8 cellular contexts compared by ENCODE assay signal in genomic region chr1:154407021-154407865, GRCh38. TPM values are rescaled to one million over a fixed set of nuclear protein-coding genes. Genes with fewer than 3 reads are reported as not detected.
DNase-seq lines count a peak whose midpoint lies in the region; ATAC-seq and TF ChIP-seq lines count a peak whose summit lies in the region.

No MANE protein-coding gene starts in this region.

- H4K91ac ChIP-seq in H9 (ENCODE audit: insufficient read length, low read depth, low read length): no peak overlapping the region

- H4K8ac ChIP-seq in H9 (replicated peaks; ENCODE audit: insufficient read length, low read depth, low read length): no peak overlapping the region

- no peak overlapping the region for H2BK5ac ChIP-seq in H9 (ENCODE audit: insufficient read length, low read length)

- peak overlapping the region; percentile 68 for H3K27ac ChIP-seq in CD4-positive, alpha-beta memory T cell (ENCODE audit: low read depth, low read length)
- no peak overlapping the region for H3K27ac ChIP-seq in H9 (ENCODE audit: insufficient read length, low read depth, low read length)

- peaks cover 11% of the 10 kb centered on the region for H3K23me2 ChIP-seq in H9 (ENCODE audit: insufficient read length, low read depth, low read length, poor library complexity, severe bottlenecking)

- peaks cover 77% of the 10 kb centered on the region for H3K4me1 ChIP-seq in CD4-positive, alpha-beta memory T cell (ENCODE audit: insufficient read depth, low read length)
- no peaks in the 10 kb centered on the region; the same call in 1 of the 2 replicates for H3K4me1 ChIP-seq in H9 (ENCODE audit: insufficient read depth, low read length)

- no peak overlapping the region for H2BK20ac ChIP-seq in H9 (ENCODE audit: low read depth, low read length, poor library complexity, severe bottlenecking)

- peak overlapping the region; percentile 93 to 99 (median 97) for H3K4me3 Mint-ChIP-seq in CD4-positive, alpha-beta memory T cell
- H3K4me3 Mint-ChIP-seq in immature natural killer cell (peak overlapping the region in 4 of 5 donors; percentile 11 to 80 (median 54)), H9 (no peak overlapping the region; a peak in 2 of 5 replicates)

- no peak overlapping the region for H4K5ac ChIP-seq in H9 (ENCODE audit: insufficient read length, low read depth, low read length)

- no peak overlapping the region for H3T11ph ChIP-seq in H9 (ENCODE audit: low read length)

- WGBS in H9 (ENCODE audit: extremely low coverage, insufficient read length, low lambda C conversion rate): no CpG with 5 or more reads among the region's 10 CpGs

- no peak overlapping the region for H2BK120ac ChIP-seq in H9 (ENCODE audit: low read depth, low read length, poor library complexity, severe bottlenecking)

- peaks cover 52 to 95% (median 67%) of the 10 kb centered on the region in 4 donors for H3K4me1 Mint-ChIP-seq in CD4-positive, alpha-beta memory T cell
- H3K4me1 Mint-ChIP-seq in immature natural killer cell: peaks cover 40% of the 10 kb centered on the region in 2 donors
- peaks cover 40 to 47% of the 10 kb centered on the region in 2 experiments for H3K4me1 Mint-ChIP-seq in H9

- DNase-seq in CD4-positive, alpha-beta memory T cell: peak in 1 of 5 donors; percentile 18
- DNase-seq in activated T-cell treated with anti-CD3 and anti-CD28 coated beads for 4 hours: peak; percentile 45
- no peak for DNase-seq in immature natural killer cell
- peak; percentile 40 to 68 for DNase-seq in stimulated activated CD4-positive, alpha-beta T cell treated with anti-CD3 and anti-CD28 coated beads, Interleukin-4, amount 100 ng/mL, for 4 hours
- no peak for DNase-seq in NCI-H1417 treated with DMSO at 0.1 percent for 48 hours (lab: John Stamatoyannopoulos, UW)
- DNase-seq in HCEC 1CT: no peak
- no peak for DNase-seq in H9

- H3K14ac ChIP-seq in H9 (ENCODE audit: insufficient read depth, low read length): no peak overlapping the region

- H3K27ac Mint-ChIP-seq in CD4-positive, alpha-beta memory T cell: peak overlapping the region; percentile 86 to 96 (median 94)
- H3K27ac Mint-ChIP-seq in immature natural killer cell: no peak overlapping the region
- H3K27ac Mint-ChIP-seq in H9: no peak overlapping the region; a peak in 1 of 7 replicates

- H3K79me1 ChIP-seq in H9 (ENCODE audit: insufficient read depth, low read depth, low read length, poor library complexity, severe bottlenecking): no peaks in the 10 kb centered on the region

- CTCF ChIA-PET in CD4-positive, alpha-beta memory T cell (lab: Charles Lee; ENCODE audit: partially characterized antibody): interaction anchor here (0.7 to 10.0 kb wide), 20 partner anchors 8 to 654 kb away, joined by 3 to 106 read pairs (median 6); no protein-coding TSS in a partner anchor

- no peak overlapping the region for H3K23ac ChIP-seq in H9 (ENCODE audit: insufficient read length, low read depth, low read length)

- TF ChIP-seq CTCF in H9 (conservative IDR thresholded peaks at IDR 0.05): no peak

- POLR2A ChIA-PET in CD4-positive, alpha-beta memory T cell (lab: Charles Lee; ENCODE audit: partially characterized antibody): interaction anchor here (0.8 to 11.9 kb wide), 19 partner anchors 9 to 547 kb away, joined by 3 to 324 read pairs (median 10); partner anchors contain the start of genes ATP8B2, PMVK and RPS27

- intact Hi-C loops in CD4-positive, alpha-beta memory T cell (cut with micrococcal nuclease): loop anchor here (1.0 to 5.0 kb wide), 3 partner anchors 12 to 200 kb away; partner anchors contain the start of gene ADAR

- H3K79me2 ChIP-seq in H9 (ENCODE audit: insufficient read depth, low read length): no peaks in the 10 kb centered on the region

- H2BK12ac ChIP-seq in H9 (ENCODE audit: insufficient read length, low read depth, low read length): no peak overlapping the region

- no peak overlapping the region for H2AFZ ChIP-seq in H9 (ENCODE audit: low read length)

- no peak overlapping the region for H3K4me2 ChIP-seq in H9 (ENCODE audit: insufficient read depth, insufficient read length, low read length)

- no peaks in the 10 kb centered on the region for H3K36me3 ChIP-seq in CD4-positive, alpha-beta memory T cell (ENCODE audit: insufficient read depth, low read length)

- no peaks in the 10 kb centered on the region for H3K27me3 ChIP-seq in CD4-positive, alpha-beta memory T cell (ENCODE audit: insufficient read depth, low read length)
- H3K27me3 ChIP-seq in H9 (ENCODE audit: insufficient read depth, low read length): peaks cover 6% of the 10 kb centered on the region; the same call in 1 of the 2 replicates

- peak overlapping the region; percentile 71 to 84 for H3K4me3 ChIP-seq in CD4-positive, alpha-beta memory T cell (ENCODE audit: low read length in 2 of 2)

- no peak overlapping the region for H2AK5ac ChIP-seq in H9 (ENCODE audit: insufficient read length, low read length)

- peaks cover 12 to 27% of the 10 kb centered on the region in 2 donors for H3K36me3 Mint-ChIP-seq in CD4-positive, alpha-beta memory T cell
- H3K36me3 Mint-ChIP-seq in immature natural killer cell (peaks cover 0 to 4% (median 0%) of the 10 kb centered on the region in 3 donors), H9 (ENCODE audit: insufficient read depth in 1 of 3, low read depth in 3 of 3) (no peaks in the 10 kb centered on the region; a peak in 1 of 7 replicates)

- no peaks in the 10 kb centered on the region for H3K9me3 ChIP-seq in CD4-positive, alpha-beta memory T cell (ENCODE audit: control insufficient read depth in 1 of 2, low read length in 2 of 2)
- no peaks in the 10 kb centered on the region for H3K9me3 ChIP-seq in H9 (ENCODE audit: control insufficient read depth, low read depth, low read length)

- peak; percentile 36 for ATAC-seq in HG02938 (IDR thresholded peaks at IDR 0.05; ENCODE audit: unreplicated experiment)

- H4K20me1 ChIP-seq in H9 (ENCODE audit: control insufficient read depth, insufficient read depth, insufficient read length): no peaks in the 10 kb centered on the region

- H3K18ac ChIP-seq in H9 (ENCODE audit: insufficient read length, low read depth, low read length): no peak overlapping the region

- H3K9me3 Mint-ChIP-seq in CD4-positive, alpha-beta memory T cell: no peaks in the 10 kb centered on the region
- H3K9me3 Mint-ChIP-seq in immature natural killer cell (no peaks in the 10 kb centered on the region), H9 (no peaks in the 10 kb centered on the region)

- no peak overlapping the region for H3K4ac ChIP-seq in H9 (ENCODE audit: low read depth, low read length)

- no peak overlapping the region for H3K9ac ChIP-seq in H9 (ENCODE audit: extremely low read depth, insufficient read length, low read length)

- no peaks in the 10 kb centered on the region for H3K27me3 Mint-ChIP-seq in CD4-positive, alpha-beta memory T cell
- H3K27me3 Mint-ChIP-seq in immature natural killer cell (ENCODE audit: low read depth in 3 of 3) (peaks cover 11 to 29% (median 13%) of the 10 kb centered on the region in 3 donors), H9 (ENCODE audit: low read depth) (peaks cover 48% of the 10 kb centered on the region)

- H2BK15ac ChIP-seq in H9 (ENCODE audit: low read depth, low read length): no peak overlapping the region

- no peak overlapping the region for H3K56ac ChIP-seq in H9 (ENCODE audit: insufficient read length, low read depth, low read length)

RNA-seq across cellular contexts. Expression of gene IL6R, which starts 2.1 kb away (rescaled TPM):
- 100 to 1,000 TPM; 101 to 106 TPM for total RNA-seq in CD4-positive, alpha-beta memory T cell
- polyA plus RNA-seq in CD4-positive, alpha-beta memory T cell: 10 to 100 TPM; 54.6 to 73.0 TPM
- 1 to 10 TPM in 2 of 3 donors, under 1 TPM in 1; 0.50 to 4.2 (median 2.6) TPM for polyA plus RNA-seq in immature natural killer cell
- total RNA-seq in H9 (2021): 1.7 and 2.8 TPM in 2 replicates

Comparison
In these comparisons a context has a peak if more than half of its experiments do, and no peak if none do; other contexts are left out.
1. DNase-seq: peak in activated T-cell treated with anti-CD3 and anti-CD28 coated beads for 4 hours (single experiment) and stimulated activated CD4-positive, alpha-beta T cell treated with anti-CD3 and anti-CD28 coated beads, Interleukin-4, amount 100 ng/mL, for 4 hours (2 of 2); none in immature natural killer cell (0 of 3), NCI-H1417 treated with DMSO at 0.1 percent for 48 hours (single experiment), HCEC 1CT (single experiment) and H9 (single experiment).
2. H3K27ac Mint-ChIP-seq: peak in CD4-positive, alpha-beta memory T cell (7 of 7); none in immature natural killer cell (0 of 6) and H9 (0 of 3).
3. H3K4me3 Mint-ChIP-seq: peak in CD4-positive, alpha-beta memory T cell (8 of 8) and immature natural killer cell (4 of 5); none in H9 (0 of 2).
4. RNA of gene IL6R, which starts 2.1 kb away (total RNA-seq): 101 to 106 TPM in CD4-positive, alpha-beta memory T cell; 1.7 to 2.8 TPM in H9; every median in the first group is over 10 times any median in the second.